In genomic region chr22:17719911-17720310, GRCh38 we compare ENCODE assay signal across 22 cellular contexts. TPM values are rescaled to one million over a fixed set of nuclear protein-coding genes. Genes with fewer than 3 reads are reported as not detected.
DNase-seq lines count a peak whose midpoint lies in the region; ATAC-seq, FAIRE-seq and TF ChIP-seq lines count a peak whose summit lies in the region.
"Had no signal": no experiment of that assay in that cellular context is flagged by ENCODE, and none has a peak within 500 bp of the region (broad histone marks: within the 10 kb centered on the region; RNA-seq: fewer than 3 reads in every experiment).

No MANE protein-coding gene starts in this region.

- no peaks in the 10 kb centered on the region for H3K9me2 ChIP-seq in GM23338 (ENCODE audit: insufficient read depth)

- no peak overlapping the region for H4K8ac ChIP-seq in H9 (replicated peaks; ENCODE audit: insufficient read length, low read depth, low read length)

- no peaks in the 10 kb centered on the region for H3K4me1 ChIP-seq in GM23338 (ENCODE audit: insufficient read depth)
- 0 out of 5 replicates have a peak, but pooled peaks cover 0 to 3% of the 10 kb centered on the region in 2 experiments for H3K4me1 ChIP-seq in K562 (replicated peaks in 1 of 2; ENCODE audit: control insufficient read depth in 2 of 2, insufficient read depth in 2 of 2, low read length in 2 of 2)
- no peaks in the 10 kb centered on the region for H3K4me1 ChIP-seq in keratinocyte (ENCODE audit: control insufficient read depth, extremely low read depth, insufficient read depth, low read length)
- no peaks in the 10 kb centered on the region for H3K4me1 ChIP-seq in H9 (ENCODE audit: insufficient read depth, low read length)
- H3K4me1 ChIP-seq: A549 had no signal

- CTCF ChIA-PET in K562 (lab: Yijun Ruan, JAX; ENCODE audit: low intra/inter-chr PET ratio): no interaction called here

- H3K4me3 Mint-ChIP-seq in GM23338: no peak overlapping the region
- no peak overlapping the region for H3K4me3 Mint-ChIP-seq in H9
- H3K4me3 Mint-ChIP-seq: B cell; CD4-positive, alpha-beta T cell; CD8-positive, alpha-beta T cell had no signal

- no peaks in the 10 kb centered on the region for H3K36me3 Mint-ChIP-seq in GM23338 (ENCODE audit: low read depth)
- no peaks in the 10 kb centered on the region for H3K36me3 Mint-ChIP-seq in H9 (ENCODE audit: insufficient read depth in 1 of 3, low read depth in 3 of 3)

- H3K79me1 ChIP-seq in H9 (ENCODE audit: insufficient read depth, low read depth, low read length, poor library complexity, severe bottlenecking): no peaks in the 10 kb centered on the region

- in situ Hi-C loops in K562 (cut with MboI): no loop called here

- dilution Hi-C loops in keratinocyte (cut with MboI; ENCODE audit: extremely low pct_ligation_motif_present, low sequenced_read_pairs): no loop called here

- H3K4me2 ChIP-seq in GM23338 (no peak overlapping the region), K562 (ENCODE audit: insufficient read depth, low read length) (no peak overlapping the region), keratinocyte (ENCODE audit: control insufficient read depth, extremely low read depth, insufficient read depth, low read depth, low read length) (no peak overlapping the region), H9 (ENCODE audit: insufficient read depth, insufficient read length, low read length) (no peak overlapping the region)
- H3K4me2 ChIP-seq: A549; BLaER1 treated with 17β-estradiol and CSF1 and Interleukin-3, amounts not matched to agents 10 nM and 100 nM had no signal

- H3K9me1 ChIP-seq in K562 (ENCODE audit: control insufficient read depth, insufficient read depth, low read length): no peaks in the 10 kb centered on the region
- H3K9me1 ChIP-seq in keratinocyte (ENCODE audit: control insufficient read depth, extremely low read depth, insufficient read depth, low read length): no peaks in the 10 kb centered on the region

- no peak overlapping the region for H2BK12ac ChIP-seq in H9 (ENCODE audit: insufficient read length, low read depth, low read length)

- H3K4me1 Mint-ChIP-seq in GM23338 (no peaks in the 10 kb centered on the region), H9 (no peaks in the 10 kb centered on the region)

- no peak overlapping the region for H2AFZ ChIP-seq in GM23338
- H2AFZ ChIP-seq in K562 (ENCODE audit: low read depth, low read length): no peak overlapping the region
- no peak overlapping the region for H2AFZ ChIP-seq in keratinocyte (ENCODE audit: control insufficient read depth, low read length)
- H2AFZ ChIP-seq in H9 (ENCODE audit: low read length): no peak overlapping the region

- H2AK5ac ChIP-seq in H9 (ENCODE audit: insufficient read length, low read length): no peak overlapping the region

- no peak overlapping the region for H3K14ac ChIP-seq in H9 (ENCODE audit: insufficient read depth, low read length)

- TF ChIP-seq CTCF in GM23338 (conservative IDR thresholded peaks at IDR 0.05; ENCODE audit: low read depth in 2 of 2) (no peak), K562 (IDR thresholded peaks at IDR 0.05 in 2 of 3, conservative IDR thresholded peaks at IDR 0.05 in 1 of 3; ENCODE audit: insufficient read depth in 2 of 3, low read depth in 1 of 3, low read length in 3 of 3) (no peak), keratinocyte (optimal IDR thresholded peaks at IDR 0.05 in 1 of 3, IDR thresholded peaks at IDR 0.05 in 1 of 3, conservative IDR thresholded peaks at IDR 0.05 in 1 of 3; ENCODE audit: extremely low read depth in 1 of 3, insufficient read depth in 2 of 3, low read length in 3 of 3) (no peak), H9 (conservative IDR thresholded peaks at IDR 0.05) (no peak)

- H3K79me2 ChIP-seq in GM23338 (replicated peaks; ENCODE audit: insufficient read depth): no peaks in the 10 kb centered on the region
- H3K79me2 ChIP-seq in K562 (ENCODE audit: control insufficient read depth, insufficient read depth, low read length): no peaks in the 10 kb centered on the region
- no peaks in the 10 kb centered on the region for H3K79me2 ChIP-seq in keratinocyte (ENCODE audit: control insufficient read depth, insufficient read depth, low read length)
- no peaks in the 10 kb centered on the region for H3K79me2 ChIP-seq in H9 (ENCODE audit: insufficient read depth, low read length)

- no peak overlapping the region for H3K4ac ChIP-seq in H9 (ENCODE audit: low read depth, low read length)

- H3K27ac Mint-ChIP-seq in GM23338 (no peak overlapping the region), H9 (0 out of 7 replicates have a peak overlapping the region, but pooled peaks of 1 of the 3 experiments have one; percentile 49)
- H3K27ac Mint-ChIP-seq: B cell; CD4-positive, alpha-beta T cell; CD8-positive, alpha-beta T cell had no signal

- intact Hi-C loops in K562 (cut with micrococcal nuclease): loop anchor here (5.0 kb wide), 1 partner anchor 158 kb away; the partner anchor contains the start of gene SLC25A18

- no peak for TF ChIP-seq EP300 in K562 (IDR thresholded peaks at IDR 0.05; ENCODE audit: low read length)

- H3K23me2 ChIP-seq in H9 (ENCODE audit: insufficient read length, low read depth, low read length, poor library complexity, severe bottlenecking): no peaks in the 10 kb centered on the region

- 88% methylated on average over 5 of the region's 5 CpGs for WGBS in K562 (ENCODE audit: insufficient coverage, low coverage, missing lambda C conversion rate)
- WGBS in H9 (ENCODE audit: extremely low coverage, insufficient read length, low lambda C conversion rate): no CpG with 5 or more reads among the region's 5 CpGs

- no peaks in the 10 kb centered on the region for H3K27me3 ChIP-seq in GM23338 (ENCODE audit: insufficient read depth)
- no peaks in the 10 kb centered on the region for H3K27me3 ChIP-seq in K562 (ENCODE audit: control insufficient read depth in 2 of 2, insufficient read depth in 2 of 2, low read length in 2 of 2)
- H3K27me3 ChIP-seq in keratinocyte (ENCODE audit: control insufficient read depth, extremely low read depth, insufficient read depth, low read length): no peaks in the 10 kb centered on the region
- no peaks in the 10 kb centered on the region for H3K27me3 ChIP-seq in H9 (ENCODE audit: insufficient read depth, low read length)
- H3K27me3 ChIP-seq: BLaER1 treated with 17β-estradiol and CSF1 and Interleukin-3, amounts not matched to agents 10 nM and 100 nM had no signal

- no peaks in the 10 kb centered on the region for H3K36me3 ChIP-seq in GM23338 (ENCODE audit: insufficient read depth)
- 0 out of 3 replicates have a peak, but pooled peaks cover 3% of the 10 kb centered on the region for H3K36me3 ChIP-seq in K562 (ENCODE audit: control insufficient read depth, insufficient read depth, low read length)
- peaks cover 0 to 3% of the 10 kb centered on the region in 2 experiments for H3K36me3 ChIP-seq in keratinocyte (ENCODE audit: control insufficient read depth in 2 of 2, extremely low read depth in 1 of 2, insufficient read depth in 2 of 2, low read length in 2 of 2)

- H3K9me3 Mint-ChIP-seq in GM23338 (no peaks in the 10 kb centered on the region), H9 (no peaks in the 10 kb centered on the region)
- H3K9me3 Mint-ChIP-seq: CD4-positive, alpha-beta T cell; CD8-positive, alpha-beta T cell had no signal

- H2BK20ac ChIP-seq in H9 (ENCODE audit: low read depth, low read length, poor library complexity, severe bottlenecking): no peak overlapping the region

- H3K9ac ChIP-seq in K562 (ENCODE audit: insufficient read depth in 1 of 2, low read depth in 2 of 2, low read length in 2 of 2) (no peak overlapping the region), keratinocyte (ENCODE audit: control insufficient read depth, extremely low read depth, insufficient read depth, low read length) (no peak overlapping the region), H9 (ENCODE audit: extremely low read depth, insufficient read length, low read length) (no peak overlapping the region)
- H3K9ac ChIP-seq: BLaER1 treated with 17β-estradiol and CSF1 and Interleukin-3, amounts not matched to agents 10 nM and 100 nM had no signal

- no peak for TF ChIP-seq POLR2A in K562 (conservative IDR thresholded peaks at IDR 0.05)

- H3K27ac ChIP-seq in GM23338 (ENCODE audit: low read depth) (peak overlapping the region; percentile 66; the same call in 1 of the 2 replicates), K562 (ENCODE audit: extremely low read depth, low read depth, low read length) (no peak overlapping the region), keratinocyte (ENCODE audit: control insufficient read depth, insufficient read depth, low read length) (no peak overlapping the region), H9 (ENCODE audit: insufficient read length, low read depth, low read length) (no peak overlapping the region)
- H3K27ac ChIP-seq: 22Rv1; A549; BLaER1 treated with 17β-estradiol and CSF1 and Interleukin-3, amounts not matched to agents 10 nM and 100 nM; C4-2B had no signal

- no peak overlapping the region for H3K56ac ChIP-seq in H9 (ENCODE audit: insufficient read length, low read depth, low read length)

- H3K4me3 ChIP-seq in GM23338: no peak overlapping the region
- H3K4me3 ChIP-seq in K562: no peak overlapping the region
- no peak overlapping the region for H3K4me3 ChIP-seq in keratinocyte (ENCODE audit: control insufficient read depth in 2 of 3, extremely low read depth in 1 of 3, insufficient read depth in 2 of 3, low read depth in 1 of 3, low read length in 3 of 3)
- H3K4me3 ChIP-seq: A549; BLaER1 treated with 17β-estradiol and CSF1 and Interleukin-3, amounts not matched to agents 10 nM and 100 nM had no signal

- H2BK120ac ChIP-seq in H9 (ENCODE audit: low read depth, low read length, poor library complexity, severe bottlenecking): no peak overlapping the region

- H3K18ac ChIP-seq in H9 (ENCODE audit: insufficient read length, low read depth, low read length): no peak overlapping the region

- no peak overlapping the region for H4K5ac ChIP-seq in H9 (ENCODE audit: insufficient read length, low read depth, low read length)

- H4K91ac ChIP-seq in H9 (ENCODE audit: insufficient read length, low read depth, low read length): no peak overlapping the region

- no peak overlapping the region for H2BK15ac ChIP-seq in H9 (ENCODE audit: low read depth, low read length)

- H3K27me3 Mint-ChIP-seq in GM23338 (ENCODE audit: insufficient read depth, low read depth, poor library complexity) (peaks cover 4% of the 10 kb centered on the region), H9 (ENCODE audit: low read depth) (no peaks in the 10 kb centered on the region)
- H3K27me3 Mint-ChIP-seq: B cell; CD4-positive, alpha-beta T cell had no signal

- no TSS peak for BruUV-seq in K562 (replicated peaks; lab: Mats Ljungman, UMichigan)

- H4K20me1 ChIP-seq in GM23338 (replicated peaks; ENCODE audit: insufficient read depth) (peaks cover 3% of the 10 kb centered on the region; the same call in 1 of the 2 replicates), K562 (replicated peaks; ENCODE audit: control insufficient read depth, insufficient read depth, low read length) (no peaks in the 10 kb centered on the region), keratinocyte (ENCODE audit: control insufficient read depth, extremely low read depth, insufficient read depth, low read length) (no peaks in the 10 kb centered on the region), H9 (ENCODE audit: control insufficient read depth, insufficient read depth, insufficient read length) (no peaks in the 10 kb centered on the region)

- ATAC-seq in GM23338 (no peak), K562 (no peak), HG02588 (IDR thresholded peaks at IDR 0.05; ENCODE audit: unreplicated experiment) (no peak)
- ATAC-seq: A549; CD8-positive, alpha-beta T cell had no signal

- H3K23ac ChIP-seq in H9 (ENCODE audit: insufficient read length, low read depth, low read length): no peak overlapping the region

- FAIRE-seq in K562 (lab: Jason Lieb, UNC) (no peak), keratinocyte (lab: Jason Lieb, UNC) (peak; percentile 39)
- FAIRE-seq: A549, D721Med, G401.6, GM12891, GM19239 had no signal

- no peak overlapping the region for H3T11ph ChIP-seq in H9 (ENCODE audit: low read length)

- DNase-seq in GM23338 (ENCODE audit: low spot score) (no peak), K562 (ENCODE audit: extremely low read depth in 1 of 4, low spot score in 3 of 4) (no peak), keratinocyte (ENCODE audit: low read depth, low spot score) (no peak), SHP77 (lab: John Stamatoyannopoulos, UW) (no peak), H9 (no peak)
- DNase-seq: AML-193; Caco-2; Calu3; CD4-positive, alpha-beta T cell; CD8-positive, alpha-beta T cell; DMS79 treated with DMSO at 0.1 percent for 48 hours; GF-D8 had no signal

- POLR2A ChIA-PET in K562 (lab: Yijun Ruan, JAX): no interaction called here

- no peak for TF ChIP-seq RAD21 in K562 (CRISPR knock-in tag; conservative IDR thresholded peaks at IDR 0.05 in 1 of 2, IDR thresholded peaks at IDR 0.05 in 1 of 2)

- H3F3A ChIP-seq in GM23338 (replicated peaks; ENCODE audit: low read depth): no peaks in the 10 kb centered on the region

- H2BK5ac ChIP-seq in H9 (ENCODE audit: insufficient read length, low read length): no peak overlapping the region

- no peaks in the 10 kb centered on the region for H3K9me3 ChIP-seq in K562 (replicated peaks; ENCODE audit: control insufficient read depth, insufficient read depth, low read depth, low read length)
- H3K9me3 ChIP-seq in keratinocyte (ENCODE audit: control insufficient read depth, low read depth, low read length): no peaks in the 10 kb centered on the region
- H3K9me3 ChIP-seq in H9 (ENCODE audit: control insufficient read depth, low read depth, low read length): no peaks in the 10 kb centered on the region
- H3K9me3 ChIP-seq: A549; BLaER1 treated with 17β-estradiol and CSF1 and Interleukin-3, amounts not matched to agents 10 nM and 100 nM; Caco-2 had no signal

RNA-seq across cellular contexts. Expression of gene BID, which starts 54.4 kb away (rescaled TPM):
- total RNA-seq in GM23338 (2014; rRNA removed; shearing (Covaris generic)): 62.3 and 125 TPM in 2 replicates
- polyA plus RNA-seq in GM23338 (2016; fragmentation: Nextera tagmentation; extraction: Ambion mirVana) (63.4 and 65.1 TPM in 2 replicates), K562 (2011; rRNA removed) (119 and 164 TPM in 2 replicates), K562 (2014; fragmentation: Illumina TruSeq; extraction: Trizol) (35.2 and 84.7 TPM in 2 replicates), K562 (2014; fragmentation: Nextera tagmentation; extraction: Ambion mirVana) (1 to 10 TPM; 5.2 to 8.9 TPM), K562 (2014; rRNA removed) (208 and 209 TPM in 2 replicates), keratinocyte (36.5 to 69.7 TPM (median 46.0 TPM) in 3 replicates)
- 18.0 and 26.5 TPM in 2 replicates for total RNA-seq in K562 (2011; cell fraction: chromatin; rRNA removed; ENCODE audit: low replicate concordance)
- total RNA-seq in K562 (2011; cell fraction: nucleolus; rRNA removed): 39.3 and 42.0 TPM in 2 replicates
- 27.0 and 30.7 TPM in 2 replicates for total RNA-seq in K562 (2011; cell fraction: nucleoplasm; rRNA removed)
- total RNA-seq in K562 (2014; rRNA removed) (165 and 212 TPM in 2 replicates), K562 (2014; rRNA removed; fragmentation: Illumina TruSeq; extraction: Trizol) (25.5 and 26.3 TPM in 2 replicates), K562 (2015; rRNA removed; fragmentation: Illumina TruSeq; extraction: Trizol) (60.4 and 63.7 TPM in 2 replicates), K562 (2021) (94.7 and 99.6 TPM in 2 replicates), H9 (2021) (23.2 and 25.5 TPM in 2 replicates)
- 249 and 453 TPM in 2 replicates for polyA plus RNA-seq in K562 (2011; cell fraction: cytosol; rRNA removed)
- polyA plus RNA-seq in K562 (2011; cell fraction: nucleus; rRNA removed): 84.6 and 89.3 TPM in 2 replicates
- polyA plus RNA-seq in K562 (2012): 60.9 and 80.1 TPM in 2 replicates
- 21.5 and 30.2 TPM in 2 replicates for polyA minus RNA-seq in K562 (2011; rRNA and poly(A)+ RNA removed)
- 46.1 and 91.5 TPM in 2 replicates for polyA minus RNA-seq in K562 (2011; cell fraction: cytosol; rRNA and poly(A)+ RNA removed)
- polyA minus RNA-seq in K562 (2011; cell fraction: nucleus; rRNA and poly(A)+ RNA removed): 7.7 and 13.4 TPM in 2 replicates
- polyA plus RNA-seq in keratinocyte (2011; ENCODE audit: low read depth): 33.9 TPM
- 56.0 and 89.5 TPM in 2 replicates for polyA plus RNA-seq in keratinocyte (2011; cell fraction: cytosol; rRNA removed)
- polyA plus RNA-seq in keratinocyte (2011; cell fraction: nucleus; rRNA removed): 35.7 and 52.3 TPM in 2 replicates
- polyA plus RNA-seq in keratinocyte (2012; ENCODE audit: low replicate concordance): 26.2 and 26.3 TPM in 2 replicates
- 11.3 to 47.4 TPM (median 21.5 TPM) in 3 replicates for polyA minus RNA-seq in keratinocyte
- 33.8 TPM for polyA minus RNA-seq in keratinocyte (2011; cell fraction: cytosol; rRNA and poly(A)+ RNA removed)
- 12.3 and 13.1 TPM in 2 replicates for polyA minus RNA-seq in keratinocyte (2011; cell fraction: nucleus; rRNA and poly(A)+ RNA removed)
